16 cellular contexts compared by ENCODE assay signal in the genomic region with DNA sequence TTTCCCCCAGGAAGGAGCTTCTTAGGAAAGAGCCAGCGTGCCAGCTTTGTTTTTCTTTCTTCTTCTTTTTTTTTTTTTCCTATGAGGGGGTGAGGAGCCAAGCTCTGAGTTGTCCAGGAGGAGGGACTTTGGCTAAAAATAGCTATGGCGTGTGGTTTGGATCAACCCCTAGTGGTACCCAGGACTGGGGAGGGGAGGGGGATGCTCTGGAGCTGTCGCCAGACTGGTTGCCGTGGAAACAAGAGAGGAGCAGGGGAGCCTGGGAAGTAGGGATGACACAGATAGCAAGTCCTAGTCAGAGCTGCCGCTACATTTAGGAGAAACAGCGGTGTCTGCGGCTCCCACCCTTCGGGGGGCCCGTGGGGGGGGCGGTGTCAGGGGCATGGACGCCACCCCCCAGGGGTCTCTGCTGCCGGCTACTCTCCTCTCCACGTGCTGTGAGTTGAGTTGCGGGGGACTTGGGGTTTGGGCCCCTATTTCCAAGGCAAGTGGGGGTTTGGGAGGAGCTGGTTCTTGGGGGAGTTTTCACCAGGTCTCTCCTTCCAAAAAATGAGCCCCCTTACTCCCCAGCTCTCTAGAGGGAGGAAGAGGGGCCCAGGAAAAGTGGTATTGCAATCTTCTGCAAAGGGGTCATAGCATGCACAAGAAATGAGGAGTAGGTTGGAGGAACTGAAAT. TPM values are rescaled to one million over a fixed set of nuclear protein-coding genes. Genes with fewer than 3 reads are reported as not detected.
DNase-seq lines count a peak whose midpoint lies in the region; ATAC-seq and TF ChIP-seq lines count a peak whose summit lies in the region.
"Had no signal": no experiment of that assay in that cellular context is flagged by ENCODE, and none has a peak within 500 bp of the region (broad histone marks: within the 10 kb centered on the region; RNA-seq: fewer than 3 reads in every experiment).

A gene (plus strand): TSS at position 278 of the 676 bp plus-strand sequence. CDS start 2,493 bp downstream, outside the sequence.

- intact Hi-C loops in PC-3 (cut with micrococcal nuclease): loop anchor here (5.0 kb wide), 2 partner anchors 144 to 949 kb away; no protein-coding TSS in a partner anchor

- H3K9ac ChIP-seq in skeletal muscle satellite cell (ENCODE audit: low read depth, low read length) (no peak within 1 kb of the TSS), PC-3 (ENCODE audit: low read length) (no peak within 1 kb of the TSS)

- no peak for ATAC-seq in PC-3
- no peak for ATAC-seq in GM18909 (IDR thresholded peaks at IDR 0.05; ENCODE audit: poor library complexity, unreplicated experiment)
- ATAC-seq: activated naive CD4-positive, alpha-beta T cell treated with anti-CD3 and anti-CD28 coated beads, Interleukin-2, amount 50 U/mL, for 72 hours had no signal

- DNase-seq in DMS79 treated with DMSO at 0.1 percent for 48 hours (lab: John Stamatoyannopoulos, UW) (peak; percentile 29), DMS79 (lab: John Stamatoyannopoulos, UW) (no peak), SK-N-DZ (ENCODE audit: low spot score) (peak; percentile 80), glutamatergic neuron (peak; percentile 67), PC-3 (no peak)
- DNase-seq in activated effector memory CD4-positive, alpha-beta T cell treated with anti-CD3 and anti-CD28 coated beads, Interleukin-2, amount 50 U/mL, for 16 hours: no peak
- DNase-seq: activated CD4-positive, alpha-beta T cell treated with anti-CD3 and anti-CD28 coated beads, Interleukin-2, amount 50 U/mL, for 1 hour; effector memory CD4-positive, alpha-beta T cell; Karpas-422; naive B cell; NCI-H526 treated with DMSO at 0.1 percent for 48 hours had no signal

- no peak for TF ChIP-seq CTCF in glutamatergic neuron (IDR thresholded peaks at IDR 0.05; ENCODE audit: partially characterized antibody, unreplicated experiment)
- no peak for TF ChIP-seq CTCF in PC-3 (conservative IDR thresholded peaks at IDR 0.05; ENCODE audit: low read depth, low read length)

- H3K36me3 ChIP-seq in skeletal muscle satellite cell (ENCODE audit: insufficient read depth, low read length): no peaks in the 10 kb centered on the region
- no peaks in the 10 kb centered on the region for H3K36me3 ChIP-seq in PC-3 (ENCODE audit: low read depth, low read length)

- peak within 1 kb of the TSS; percentile 87 for H3K4me3 Mint-ChIP-seq in glutamatergic neuron (ENCODE audit: unreplicated experiment)

- H3K9me2 ChIP-seq in PC-3 (replicated peaks; ENCODE audit: low read length): no peaks in the 10 kb centered on the region

- H3K9me3 Mint-ChIP-seq in glutamatergic neuron (ENCODE audit: unreplicated experiment): peaks cover 6% of the 10 kb centered on the region
- H3K9me3 Mint-ChIP-seq: activated naive CD4-positive, alpha-beta T cell treated with anti-CD3 and anti-CD28 coated beads, Interleukin-2, amount 50 U/mL, for 72 hours; naive B cell had no signal

- no peak within 1 kb of the TSS for H2AFZ ChIP-seq in PC-3 (ENCODE audit: low read length)

- H3K27me3 Mint-ChIP-seq in glutamatergic neuron (ENCODE audit: unreplicated experiment): peaks cover 14% of the 10 kb centered on the region

- no peaks in the 10 kb centered on the region for H3F3A ChIP-seq in PC-3 (ENCODE audit: low read length, unreplicated experiment)

- H4K20me1 ChIP-seq in PC-3 (ENCODE audit: low read length): no peaks in the 10 kb centered on the region

- H3K9me3 ChIP-seq in skeletal muscle satellite cell (replicated peaks; ENCODE audit: low read length) (no peaks in the 10 kb centered on the region), PC-3 (ENCODE audit: low read length) (no peaks in the 10 kb centered on the region)

- peak within 1 kb of the TSS; percentile 83 for H3K27ac Mint-ChIP-seq in glutamatergic neuron (ENCODE audit: unreplicated experiment)

- no peak within 1 kb of the TSS for H3K27ac ChIP-seq in PC-3 (ENCODE audit: low read length)

- CTCF ChIA-PET in PC-3 (lab: Charles Lee): no interaction called here

- H3K4me1 ChIP-seq in skeletal muscle satellite cell (ENCODE audit: control insufficient read depth, insufficient read depth, low read length) (peaks cover 4% of the 10 kb centered on the region), PC-3 (ENCODE audit: insufficient read depth, low read length) (peaks cover 9% of the 10 kb centered on the region)

- BruUV-seq in PC-3 (replicated peaks; lab: Mats Ljungman, UMichigan): no TSS peak

- POLR2A ChIA-PET in PC-3 (lab: Charles Lee; ENCODE audit: unreplicated experiment): no interaction called here

- peaks cover 54% of the 10 kb centered on the region for H3K27me3 ChIP-seq in skeletal muscle satellite cell (ENCODE audit: control insufficient read depth, insufficient read depth, low read length)
- peaks cover 30% of the 10 kb centered on the region for H3K27me3 ChIP-seq in PC-3 (ENCODE audit: low read length)

- H3K4me2 ChIP-seq in skeletal muscle satellite cell (ENCODE audit: low read length) (peak within 1 kb of the TSS; percentile 8), PC-3 (ENCODE audit: low read length) (no peak within 1 kb of the TSS)

- no peaks in the 10 kb centered on the region for H3K36me3 Mint-ChIP-seq in glutamatergic neuron (ENCODE audit: unreplicated experiment)
- H3K36me3 Mint-ChIP-seq: activated naive CD4-positive, alpha-beta T cell treated with anti-CD3 and anti-CD28 coated beads, Interleukin-2, amount 50 U/mL, for 72 hours; naive B cell had no signal

- H3K4me3 ChIP-seq in skeletal muscle satellite cell (ENCODE audit: low read length): no peak within 1 kb of the TSS
- H3K4me3 ChIP-seq in PC-3 (ENCODE audit: low read length): no peak within 1 kb of the TSS

- H3K4me1 Mint-ChIP-seq in glutamatergic neuron (ENCODE audit: low read depth, unreplicated experiment): peaks cover 16% of the 10 kb centered on the region

- no peaks in the 10 kb centered on the region for H3K79me2 ChIP-seq in PC-3 (ENCODE audit: low read length)

RNA-seq across cellular contexts. Expression of the gene that starts here (rescaled TPM):
- polyA plus RNA-seq in SK-N-DZ (2014; cell fraction: cytosol; rRNA removed): 2.2 and 3.3 TPM in 2 replicates
- 1.5 and 2.0 TPM in 2 replicates for polyA plus RNA-seq in SK-N-DZ (2014; cell fraction: nucleus; rRNA removed)
- total RNA-seq in glutamatergic neuron (ENCODE audit: unreplicated experiment) (2.0 TPM), PC-3 (2014; rRNA removed) (not detected in 2 replicates)
- total RNA-seq in skeletal muscle satellite cell (2012; rRNA removed): not detected in 2 replicates
- total RNA-seq: A172, SK-MEL-5 had no signal

Comparison
In these comparisons a context has a peak if more than half of its experiments do, and no peak if none do; other contexts are left out.
1. DNase-seq: peak in DMS79 treated with DMSO at 0.1 percent for 48 hours (single experiment), SK-N-DZ (single experiment) and glutamatergic neuron (single experiment); none in DMS79 (single experiment), PC-3 (single experiment) and activated effector memory CD4-positive, alpha-beta T cell treated with anti-CD3 and anti-CD28 coated beads, Interleukin-2, amount 50 U/mL, for 16 hours (single experiment).